Comparison of ENCODE assay signal across 25 cellular contexts in genomic region chr1:158334601-158335292, GRCh38. TPM values are rescaled to one million over a fixed set of nuclear protein-coding genes. Genes with fewer than 3 reads are reported as not detected.
DNase-seq lines count a peak whose midpoint lies in the region; ATAC-seq, FAIRE-seq and TF ChIP-seq lines count a peak whose summit lies in the region.
"Had no signal": no experiment of that assay in that cellular context is flagged by ENCODE, and none has a peak within 500 bp of the region (broad histone marks: within the 10 kb centered on the region; RNA-seq: fewer than 3 reads in every experiment).

No MANE protein-coding gene starts in this region.

- DNase-seq in DND-41 (peak; percentile 78), activated B cell treated with CpG ODN at 0.5 μM for 24 hours (no peak), urothelium cell line (ENCODE audit: low spot score) (peak; percentile 25)
- DNase-seq in activated CD4-positive, CD25-positive, alpha-beta regulatory T cell treated with anti-CD3 and anti-CD28 coated beads, Interleukin-2, amount 50 U/mL, for 72 hours = no peak
- DNase-seq: ACHN; Calu3; CD8-positive, alpha-beta memory T cell; DMS153; GDM1; H7; HFFc6; NCI-H1417; NCI-H1694 treated with DMSO at 0.1 percent for 48 hours; NCI-H446 treated with DMSO at 0.1 percent for 48 hours; NCI-H526 treated with DMSO at 0.1 percent for 48 hours had no signal

- H3K9me3 ChIP-seq in DND-41 (ENCODE audit: insufficient read depth, low read length, severe bottlenecking) = peaks cover 6% of the 10 kb centered on the region

- POLR2A ChIA-PET in activated B cell treated with CpG ODN at 0.5 μM for 24 hours (lab: Charles Lee) = no interaction called here

- no peak for FAIRE-seq in urothelium cell line (lab: Jason Lieb, UNC)
- FAIRE-seq: GM18507 had no signal

- H2AFZ ChIP-seq in DND-41 (ENCODE audit: low read depth, low read length) (no peak overlapping the region), KMS-11 (ENCODE audit: low read depth) (no peak overlapping the region)

- ATAC-seq in DND-41 (ENCODE audit: insufficient read depth, low read depth) = peak; percentile 27
- ATAC-seq in activated B cell treated with CpG ODN at 0.5 μM for 24 hours (ENCODE audit: low read depth) = no peak
- no peak for ATAC-seq in GM18517 (IDR thresholded peaks at IDR 0.05; ENCODE audit: unreplicated experiment)
- no peak for ATAC-seq in HG03354 (IDR thresholded peaks at IDR 0.05; ENCODE audit: poor library complexity, severe bottlenecking, unreplicated experiment)
- ATAC-seq: Panc1, SK-N-SH treated with all-trans-retinoic acid at 6 μM for 48 hours had no signal

- no peaks in the 10 kb centered on the region for H3K27me3 ChIP-seq in DND-41 (ENCODE audit: insufficient read depth, low read length, poor library complexity)
- no peaks in the 10 kb centered on the region for H3K27me3 ChIP-seq in KMS-11 (ENCODE audit: insufficient read depth, low read depth)

- peak overlapping the region; percentile 100 for H3K27ac ChIP-seq in DND-41 (ENCODE audit: low read length)
- no peak overlapping the region for H3K27ac ChIP-seq in KMS-11
- H3K27ac ChIP-seq: C4-2B, HL-60 had no signal

- H3K27me3 Mint-ChIP-seq in activated B cell treated with CpG ODN at 0.5 μM for 24 hours = no peaks in the 10 kb centered on the region

- H3K4me1 Mint-ChIP-seq in activated B cell treated with CpG ODN at 0.5 μM for 24 hours = peaks cover 39% of the 10 kb centered on the region

- peak overlapping the region; percentile 80 for H3K9ac ChIP-seq in DND-41 (ENCODE audit: low read depth, low read length)
- no peak overlapping the region for H3K9ac ChIP-seq in KMS-11

- H3K4me1 ChIP-seq in DND-41 (ENCODE audit: insufficient read depth, low read length) = peaks cover 50% of the 10 kb centered on the region
- H3K4me1 ChIP-seq in KMS-11 (ENCODE audit: low read depth, poor library complexity, severe bottlenecking) = peaks cover 19% of the 10 kb centered on the region

- peaks cover 9% of the 10 kb centered on the region for H3K9me3 Mint-ChIP-seq in activated B cell treated with CpG ODN at 0.5 μM for 24 hours

- no peak overlapping the region for H3K27ac Mint-ChIP-seq in activated B cell treated with CpG ODN at 0.5 μM for 24 hours
- H3K27ac Mint-ChIP-seq: CD8-positive, alpha-beta memory T cell; HFFc6 had no signal

- H4K20me1 ChIP-seq in DND-41 (ENCODE audit: insufficient read depth, low read length) (no peaks in the 10 kb centered on the region), KMS-11 (ENCODE audit: insufficient read depth) (no peaks in the 10 kb centered on the region)

- intact Hi-C loops in activated B cell treated with CpG ODN at 0.5 μM for 24 hours (cut with micrococcal nuclease) = loop anchor here (5.0 to 10.0 kb wide), 3 partner anchors 63 to 340 kb away; partner anchors contain the start of genes KIRREL1 and OR10T2

- peak overlapping the region; percentile 48 for H3K4me3 Mint-ChIP-seq in activated B cell treated with CpG ODN at 0.5 μM for 24 hours
- H3K4me3 Mint-ChIP-seq: CD8-positive, alpha-beta memory T cell; HFFc6 had no signal

- TF ChIP-seq CTCF in DND-41 (IDR thresholded peaks at IDR 0.05; ENCODE audit: borderline replicate concordance, extremely low read depth, low read length, poor library complexity, severe bottlenecking) (no peak), KMS-11 (conservative IDR thresholded peaks at IDR 0.05; ENCODE audit: low read depth, low read length) (no peak), activated B cell treated with CpG ODN at 0.5 μM for 24 hours (IDR thresholded peaks at IDR 0.05) (no peak)

- peak overlapping the region; percentile 66 for H3K4me2 ChIP-seq in DND-41 (ENCODE audit: insufficient read depth, low read length)
- H3K4me2 ChIP-seq in KMS-11 = peak overlapping the region; percentile 6; the same call in 1 of the 2 replicates

- CTCF ChIA-PET in activated B cell treated with CpG ODN at 0.5 μM for 24 hours (lab: Charles Lee) = interaction anchor here (1.1 to 1.2 kb wide), 2 partner anchors 131 to 737 kb away, joined by 3 to 9 read pairs; no protein-coding TSS in a partner anchor

- H3K36me3 Mint-ChIP-seq in activated B cell treated with CpG ODN at 0.5 μM for 24 hours (ENCODE audit: low read depth) = no peaks in the 10 kb centered on the region
- H3K36me3 Mint-ChIP-seq: CD8-positive, alpha-beta memory T cell had no signal

- peak overlapping the region in 1 of 2 experiments; percentile 48; a peak in 2 of 4 replicates for H3K4me3 ChIP-seq in DND-41 (ENCODE audit: low read depth in 1 of 2, low read length in 2 of 2)
- H3K4me3 ChIP-seq in KMS-11 (IDR thresholded peaks at IDR 0.05; ENCODE audit: insufficient read depth, low read depth, low read length) = no peak overlapping the region

- H3K36me3 ChIP-seq in DND-41 (ENCODE audit: insufficient read depth, low read length) (peaks cover 10% of the 10 kb centered on the region; the same call in 1 of the 2 replicates), KMS-11 (ENCODE audit: insufficient read depth) (no peaks in the 10 kb centered on the region)

- H3K79me2 ChIP-seq in DND-41 (ENCODE audit: insufficient read depth, low read length) (peaks cover 54% of the 10 kb centered on the region), KMS-11 (ENCODE audit: insufficient read depth, low read depth) (no peaks in the 10 kb centered on the region)

RNA-seq across cellular contexts. Expression of gene CD1B, which starts 3.4 kb away (rescaled TPM):
- total RNA-seq in activated B cell treated with CpG ODN at 0.5 μM for 24 hours = not detected in 2 replicates
- total RNA-seq: Calu3; CD8-positive, alpha-beta memory T cell; H7; HFFc6; HT-29; MCF 10A had no signal

RNA-seq across cellular contexts. Expression of gene CD1E, which starts 18.9 kb away (rescaled TPM):
- not detected in 2 replicates for total RNA-seq in activated B cell treated with CpG ODN at 0.5 μM for 24 hours
- total RNA-seq: Calu3; CD8-positive, alpha-beta memory T cell; H7; HFFc6; HT-29; MCF 10A had no signal

RNA-seq across cellular contexts. Expression of gene CD1C, which starts 45.0 kb away (rescaled TPM):
- 37.3 and 40.8 TPM in 2 replicates for total RNA-seq in activated B cell treated with CpG ODN at 0.5 μM for 24 hours
- total RNA-seq: Calu3, H7, HFFc6, HT-29, MCF 10A had no signal

Comparison
In these comparisons a context has a peak if more than half of its experiments do, and no peak if none do; other contexts are left out.
1. DNase-seq: peak in DND-41 (single experiment) and urothelium cell line (single experiment); none in activated B cell treated with CpG ODN at 0.5 μM for 24 hours (single experiment) and activated CD4-positive, CD25-positive, alpha-beta regulatory T cell treated with anti-CD3 and anti-CD28 coated beads, Interleukin-2, amount 50 U/mL, for 72 hours (single experiment).